Comparison of ENCODE assay signal across 23 cellular contexts in genomic region chr5:87061046-87061445, GRCh38.
"Had no signal": no experiment of that assay in that cellular context is flagged by ENCODE, and none has a peak within 500 bp of the region (broad histone marks: within the 10 kb centered on the region; RNA-seq: fewer than 3 reads in every experiment).

No MANE protein-coding gene starts in this region.

- DNase-seq: cortex of kidney; effector memory CD8-positive, alpha-beta T cell; esophagus squamous epithelium; foreskin melanocyte; head of caudate nucleus; hippocampal formation; mammary epithelial cell; naive thymus-derived CD4-positive, alpha-beta T cell; nephron progenitor cell; psoas muscle; retina; right lobe of liver; stimulated activated CD4-positive, alpha-beta T cell treated with anti-CD3 and anti-CD28 coated beads, Interleukin-2, amount 100 ng/mL, for 24 hours; stimulated activated CD4-positive, alpha-beta T cell treated with anti-CD3 and anti-CD28 coated beads, Interleukin-4, amount 100 ng/mL, for 4 hours; stimulated activated naive B cell treated with anti-CD40 and anti-IgM and Interleukin-4, amounts not matched to agents 10 μg/mL and 1 μg/mL and 100 μg/mL, for 72 hours; stimulated activated naive CD8-positive, alpha-beta T cell treated with anti-CD3 and anti-CD28 coated beads, Interleukin-15, amount 100 ng/mL, for 72 hours; testis; upper lobe of right lung had no signal

- H3K27ac ChIP-seq: epithelial cell of prostate, esophagus squamous epithelium, psoas muscle, right lobe of liver, skin epidermis, testis, tibial nerve, upper lobe of right lung, vagina had no signal

- ATAC-seq: effector memory CD8-positive, alpha-beta T cell; left lobe of liver; naive thymus-derived CD4-positive, alpha-beta T cell; psoas muscle; right lobe of liver; stimulated activated naive B cell treated with anti-CD40 and anti-IgM and Interleukin-4, amounts not matched to agents 10 μg/mL and 1 μg/mL and 100 μg/mL, for 72 hours; stimulated activated naive CD8-positive, alpha-beta T cell treated with anti-CD3 and anti-CD28 coated beads, Interleukin-15, amount 100 ng/mL, for 72 hours; upper lobe of right lung had no signal

- H3K36me3 ChIP-seq: esophagus squamous epithelium, right lobe of liver, tibial nerve, upper lobe of right lung, vagina had no signal

- H3K4me1 ChIP-seq: esophagus squamous epithelium, psoas muscle, right lobe of liver, testis, tibial nerve, upper lobe of right lung, vagina had no signal

- H3K4me3 ChIP-seq: esophagus squamous epithelium, psoas muscle, right lobe of liver, skin epidermis, testis, tibial nerve, upper lobe of right lung, vagina had no signal

- H3K9me3 ChIP-seq: esophagus squamous epithelium, psoas muscle, right lobe of liver, testis, tibial nerve, upper lobe of right lung, vagina had no signal

- H3K27me3 ChIP-seq: esophagus squamous epithelium, right lobe of liver, testis, tibial nerve, upper lobe of right lung, vagina had no signal
